ENCODE assay signal across 18 cellular contexts in genomic region chr3:56324473-56324872, GRCh38.
A peak's percentile ranks its signal among the peaks of the same experiment; 100 is the strongest.
DNase-seq lines count a peak whose midpoint lies in the region; ATAC-seq, FAIRE-seq and TF ChIP-seq lines count a peak whose summit lies in the region.
"Had no signal": no experiment of that assay in that cellular context is flagged by ENCODE, and none has a peak within 500 bp of the region (broad histone marks: within the 10 kb centered on the region; RNA-seq: fewer than 3 reads in every experiment).

No MANE protein-coding gene starts in this region.

- no peaks in the 10 kb centered on the region for H3K79me1 ChIP-seq in mesendoderm (ENCODE audit: low read length)

- H3K4me1 Mint-ChIP-seq in astrocyte (ENCODE audit: low read depth, unreplicated experiment), result peaks cover 11% of the 10 kb centered on the region

- no peaks in the 10 kb centered on the region for H3K27me3 Mint-ChIP-seq in astrocyte (ENCODE audit: low read depth, unreplicated experiment)

- H3K9me3 ChIP-seq in HUES48 (ENCODE audit: control insufficient read depth, insufficient read depth, low read length), result no peaks in the 10 kb centered on the region
- H3K9me3 ChIP-seq in astrocyte (ENCODE audit: insufficient read depth, low read depth, low read length), result no peaks in the 10 kb centered on the region
- no peaks in the 10 kb centered on the region for H3K9me3 ChIP-seq in upper lobe of left lung
- H3K9me3 ChIP-seq: A549, BE2C had no signal

- H2BK120ac ChIP-seq in mesendoderm (ENCODE audit: low read depth, low read length), result no peak overlapping the region

- H3K4me3 Mint-ChIP-seq in astrocyte (ENCODE audit: unreplicated experiment), result no peak overlapping the region
- H3K4me3 Mint-ChIP-seq: CD14-positive monocyte; CD8-positive, alpha-beta T cell; HFFc6 had no signal

- no peak for ATAC-seq in upper lobe of left lung (ENCODE audit: low FRiP score in 2 of 2)
- ATAC-seq: A549; CD8-positive, alpha-beta T cell had no signal

- TF ChIP-seq CTCF in astrocyte (IDR thresholded peaks at IDR 0.05; ENCODE audit: insufficient read depth, low read depth, low read length) (no peak), upper lobe of left lung (IDR thresholded peaks at IDR 0.05) (no peak)

- peaks cover 23% of the 10 kb centered on the region for H3K4me1 ChIP-seq in HUES48 (ENCODE audit: control insufficient read depth, insufficient read depth, low read length)
- peaks cover 12% of the 10 kb centered on the region for H3K4me1 ChIP-seq in astrocyte (ENCODE audit: insufficient read depth, low read length)
- H3K4me1 ChIP-seq in mesendoderm (ENCODE audit: control insufficient read depth, low read depth, low read length), result peaks cover 5% of the 10 kb centered on the region
- H3K4me1 ChIP-seq in upper lobe of left lung, result no peaks in the 10 kb centered on the region
- H3K4me1 ChIP-seq: A549, BE2C had no signal

- DNase-seq in astrocyte (ENCODE audit: low read depth) (no peak), mesendoderm (no peak), urothelium cell line (ENCODE audit: low spot score) (no peak), upper lobe of left lung (no peak), substantia nigra (lab: John Stamatoyannopoulos, UW) (no peak), T1000 (lab: John Stamatoyannopoulos, UW) (no peak)
- DNase-seq: BE2C; CD8-positive, alpha-beta T cell; COR-L47; DMS153; DMS79 treated with DMSO at 0.1 percent for 48 hours had no signal

- H3K23ac ChIP-seq in mesendoderm (ENCODE audit: low read length), result no peak overlapping the region

- no peaks in the 10 kb centered on the region for H3K36me3 Mint-ChIP-seq in astrocyte (ENCODE audit: low read depth, unreplicated experiment)
- H3K36me3 Mint-ChIP-seq: CD14-positive monocyte; CD8-positive, alpha-beta T cell had no signal

- peak overlapping the region; percentile 28 for H2BK5ac ChIP-seq in mesendoderm (ENCODE audit: low read length)

- H3K79me2 ChIP-seq in astrocyte (ENCODE audit: insufficient read depth, low read length), result no peaks in the 10 kb centered on the region
- H3K79me2 ChIP-seq in mesendoderm (ENCODE audit: control insufficient read depth, insufficient read depth, low read length), result no peaks in the 10 kb centered on the region

- H3K4me2 ChIP-seq in astrocyte (ENCODE audit: low read length) (no peak overlapping the region), mesendoderm (ENCODE audit: low read length) (no peak overlapping the region)
- H3K4me2 ChIP-seq: A549 had no signal

- H2BK15ac ChIP-seq in mesendoderm (replicated peaks; ENCODE audit: low read depth), result no peak overlapping the region

- H3K56ac ChIP-seq in mesendoderm (ENCODE audit: low read length), result no peak overlapping the region

- TF ChIP-seq POLR2A in upper lobe of left lung (IDR thresholded peaks at IDR 0.05), result no peak

- no peak overlapping the region for H3K4ac ChIP-seq in mesendoderm (ENCODE audit: low read depth, low read length)

- H4K5ac ChIP-seq in mesendoderm (ENCODE audit: low read length), result no peak overlapping the region

- no peak overlapping the region for H3K18ac ChIP-seq in mesendoderm (ENCODE audit: low read length)

- H3K9ac ChIP-seq in HUES48 (ENCODE audit: low read depth, low read length) (no peak overlapping the region), astrocyte (ENCODE audit: low read length) (no peak overlapping the region), mesendoderm (ENCODE audit: low read length) (no peak overlapping the region)

- H3K9me3 Mint-ChIP-seq in astrocyte (ENCODE audit: unreplicated experiment), result no peaks in the 10 kb centered on the region
- H3K9me3 Mint-ChIP-seq: CD14-positive monocyte; CD8-positive, alpha-beta T cell had no signal

- H2AK5ac ChIP-seq in mesendoderm (ENCODE audit: low read length), result no peak overlapping the region

- H3K27ac ChIP-seq in HUES48 (ENCODE audit: low read depth, low read length), result peak overlapping the region; percentile 92
- H3K27ac ChIP-seq in astrocyte (ENCODE audit: low read depth, low read length), result no peak overlapping the region
- H3K27ac ChIP-seq in mesendoderm (ENCODE audit: low read depth, low read length), result no peak overlapping the region
- no peak overlapping the region for H3K27ac ChIP-seq in upper lobe of left lung
- no peak overlapping the region for H3K27ac ChIP-seq in substantia nigra (ENCODE audit: low read depth, low read length, poor library complexity, severe bottlenecking)
- H3K27ac ChIP-seq: A549 had no signal

- no peak for TF ChIP-seq EP300 in upper lobe of left lung (IDR thresholded peaks at IDR 0.05)

- no peak overlapping the region for H4K8ac ChIP-seq in mesendoderm (ENCODE audit: low read depth, low read length)

- peak overlapping the region; percentile 77 for H3K27ac Mint-ChIP-seq in astrocyte (ENCODE audit: unreplicated experiment)
- H3K27ac Mint-ChIP-seq: CD8-positive, alpha-beta T cell; HFFc6 had no signal

- no peaks in the 10 kb centered on the region for H4K20me1 ChIP-seq in astrocyte (ENCODE audit: insufficient read depth, low read length)

- WGBS in mesendoderm (ENCODE audit: extremely low coverage, insufficient coverage, low lambda C conversion rate), result no CpG with 5 or more reads among the region's 3 CpGs
- WGBS in upper lobe of left lung, 2 donors, result 79 to 89% methylated on average over 2 to 3 of the region's 3 CpGs

- no peak for FAIRE-seq in astrocyte (lab: Jason Lieb, UNC)
- peak; percentile 75 for FAIRE-seq in urothelium cell line (lab: Jason Lieb, UNC)
- FAIRE-seq: A549, D721Med, GM12892, HTR-8/SVneo had no signal

- H3K27me3 ChIP-seq in HUES48 (ENCODE audit: control insufficient read depth, insufficient read depth, low read length), result no peaks in the 10 kb centered on the region
- no peaks in the 10 kb centered on the region for H3K27me3 ChIP-seq in astrocyte (ENCODE audit: insufficient read depth, low read length)
- no peaks in the 10 kb centered on the region for H3K27me3 ChIP-seq in mesendoderm (ENCODE audit: insufficient read depth, low read length, poor library complexity)
- no peaks in the 10 kb centered on the region for H3K27me3 ChIP-seq in upper lobe of left lung
- H3K27me3 ChIP-seq: BE2C had no signal

- H3K36me3 ChIP-seq in HUES48 (ENCODE audit: control insufficient read depth, insufficient read depth, low read length) (no peaks in the 10 kb centered on the region), astrocyte (ENCODE audit: insufficient read depth, low read length) (no peaks in the 10 kb centered on the region), mesendoderm (ENCODE audit: control insufficient read depth, insufficient read depth, low read length) (no peaks in the 10 kb centered on the region), upper lobe of left lung (no peaks in the 10 kb centered on the region)
- H3K36me3 ChIP-seq: BE2C had no signal

- no peak overlapping the region for H2AFZ ChIP-seq in astrocyte (ENCODE audit: low read depth, low read length)

- H3K4me3 ChIP-seq in HUES48 (ENCODE audit: low read depth, low read length), result no peak overlapping the region
- H3K4me3 ChIP-seq in astrocyte (ENCODE audit: insufficient read depth, low read depth, low read length), result no peak overlapping the region
- no peak overlapping the region for H3K4me3 ChIP-seq in mesendoderm (ENCODE audit: low read length)
- H3K4me3 ChIP-seq in upper lobe of left lung, result no peak overlapping the region
- H3K4me3 ChIP-seq: A549 had no signal
